1 cellular context compared by ENCODE assay signal in genomic region chr2:68441179-68441993, GRCh38.
TF ChIP-seq lines count a peak whose summit lies in the region.

No MANE protein-coding gene starts in this region.

TF ChIP-seq in K562, 482 proteins besides CTCF, POLR2A, EP300 and RAD21 (continued from another document and continues in another):
- no peak for TF ChIP-seq ZNF639 (CRISPR knock-in tag; conservative IDR thresholded peaks at IDR 0.05 in 1 of 2, IDR thresholded peaks at IDR 0.05 in 1 of 2)
- TF ChIP-seq NBN (IDR thresholded peaks at IDR 0.05; ENCODE audit: low read depth) = peak; percentile 57; the same call in 1 of the 2 replicates
- TF ChIP-seq SMC3 (conservative IDR thresholded peaks at IDR 0.05; ENCODE audit: insufficient read depth, low read depth, low read length) = peak; percentile 87
- no peak for TF ChIP-seq SP1 (CRISPR knock-in tag; IDR thresholded peaks at IDR 0.05)
- no peak for TF ChIP-seq HOXB6 (CRISPR knock-in tag; IDR thresholded peaks at IDR 0.05; ENCODE audit: borderline replicate concordance)
- no peak for TF ChIP-seq ZFP1 (CRISPR knock-in tag; IDR thresholded peaks at IDR 0.05)
- no peak for TF ChIP-seq CLOCK (CRISPR knock-in tag; IDR thresholded peaks at IDR 0.05; ENCODE audit: borderline replicate concordance)
- no peak for TF ChIP-seq ZNF263 (CRISPR knock-in tag; IDR thresholded peaks at IDR 0.05; ENCODE audit: borderline replicate concordance)
- no peak for TF ChIP-seq PHF21A (IDR thresholded peaks at IDR 0.05; ENCODE audit: borderline replicate concordance, low read depth)
- TF ChIP-seq MAFF (IDR thresholded peaks at IDR 0.05; ENCODE audit: low read length) = no peak
- TF ChIP-seq ATF7 (IDR thresholded peaks at IDR 0.05) = peak; percentile 43; the same call in 1 of the 2 replicates
- no peak; a peak in 1 of 4 replicates for TF ChIP-seq ZNF318 (IDR thresholded peaks at IDR 0.05; ENCODE audit: borderline replicate concordance in 1 of 2, low read depth in 1 of 2)
- TF ChIP-seq JUND (IDR thresholded peaks at IDR 0.05; ENCODE audit: borderline replicate concordance, low read depth, low read length) = peak; percentile 59; the same call in 1 of the 2 replicates
- TF ChIP-seq JUND (tag; IDR thresholded peaks at IDR 0.05; ENCODE audit: borderline replicate concordance, low read depth, low read length) = no peak; the same call in 1 of the 3 replicates
- no peak for TF ChIP-seq TGIF2 (CRISPR knock-in tag; IDR thresholded peaks at IDR 0.05)
- no peak for TF ChIP-seq ARID4B (CRISPR knock-in tag; IDR thresholded peaks at IDR 0.05)
- TF ChIP-seq MTA3 (IDR thresholded peaks at IDR 0.05; ENCODE audit: borderline replicate concordance) = 0 out of 2 replicates have a peak, but pooled peaks have one; percentile 39
- no peak; the same call in 1 of the 2 replicates for TF ChIP-seq DDX20 (tag; IDR thresholded peaks at IDR 0.05; ENCODE audit: low read depth)
- TF ChIP-seq SRSF9 (IDR thresholded peaks at IDR 0.05; ENCODE audit: borderline replicate concordance, low read depth, low read length) = no peak
- TF ChIP-seq MIER1 (IDR thresholded peaks at IDR 0.05; ENCODE audit: low read depth) = no peak
- peak; percentile 85; the same call in 1 of the 2 replicates for TF ChIP-seq XRCC5 (IDR thresholded peaks at IDR 0.05; ENCODE audit: low read depth, low read length)
- TF ChIP-seq ZNF311 (CRISPR knock-in tag; IDR thresholded peaks at IDR 0.05) = no peak
- no peak for TF ChIP-seq ZNF668 (CRISPR knock-in tag; IDR thresholded peaks at IDR 0.05)
- 0 out of 2 replicates have a peak, but pooled peaks have one; percentile 11 for TF ChIP-seq ARID1B (IDR thresholded peaks at IDR 0.05)
- TF ChIP-seq ZNF589 (CRISPR knock-in tag; IDR thresholded peaks at IDR 0.05; ENCODE audit: low read depth) = peak; percentile 91; the same call in 1 of the 2 replicates
- TF ChIP-seq HMBOX1 (IDR thresholded peaks at IDR 0.05) = peak; percentile 89
- no peak for TF ChIP-seq STAT5B (CRISPR knock-in tag; IDR thresholded peaks at IDR 0.05)
- TF ChIP-seq ZNF41 (CRISPR knock-in tag; conservative IDR thresholded peaks at IDR 0.05) = no peak
- TF ChIP-seq POU5F1 (IDR thresholded peaks at IDR 0.05; ENCODE audit: borderline replicate concordance, low read depth, low read length, partially characterized antibody) = no peak
- TF ChIP-seq CHCHD3 (CRISPR knock-in tag; IDR thresholded peaks at IDR 0.05) = no peak
- TF ChIP-seq NUFIP1 (IDR thresholded peaks at IDR 0.05; ENCODE audit: partially characterized antibody) = no peak
- no peak for TF ChIP-seq U2AF2 (optimal IDR thresholded peaks at IDR 0.05; ENCODE audit: low read depth, low read length)
- no peak for TF ChIP-seq MLX (CRISPR knock-in tag; conservative IDR thresholded peaks at IDR 0.05)
- TF ChIP-seq CREB3 (tag; conservative IDR thresholded peaks at IDR 0.05; ENCODE audit: low read depth) = peak; percentile 56; the same call in 1 of the 2 replicates
- TF ChIP-seq GATA2 (CRISPR knock-in tag; IDR thresholded peaks at IDR 0.05) = peak; percentile 64; the same call in 1 of the 2 replicates
- no peak for TF ChIP-seq POLR2B (IDR thresholded peaks at IDR 0.05; ENCODE audit: low read depth, partially characterized antibody)
- no peak for TF ChIP-seq KDM5B (IDR thresholded peaks at IDR 0.05; ENCODE audit: insufficient replicate concordance, low read depth, low read length)
- peak; percentile 28; the same call in 1 of the 2 replicates for TF ChIP-seq STAG1 (CRISPR knock-in tag; IDR thresholded peaks at IDR 0.05; ENCODE audit: borderline replicate concordance)
- TF ChIP-seq ZNF449 (CRISPR knock-in tag; IDR thresholded peaks at IDR 0.05) = no peak
- TF ChIP-seq SMARCB1 (IDR thresholded peaks at IDR 0.05; ENCODE audit: insufficient read length, low read depth) = no peak
